23 cellular contexts compared by ENCODE assay signal in the genomic region with DNA sequence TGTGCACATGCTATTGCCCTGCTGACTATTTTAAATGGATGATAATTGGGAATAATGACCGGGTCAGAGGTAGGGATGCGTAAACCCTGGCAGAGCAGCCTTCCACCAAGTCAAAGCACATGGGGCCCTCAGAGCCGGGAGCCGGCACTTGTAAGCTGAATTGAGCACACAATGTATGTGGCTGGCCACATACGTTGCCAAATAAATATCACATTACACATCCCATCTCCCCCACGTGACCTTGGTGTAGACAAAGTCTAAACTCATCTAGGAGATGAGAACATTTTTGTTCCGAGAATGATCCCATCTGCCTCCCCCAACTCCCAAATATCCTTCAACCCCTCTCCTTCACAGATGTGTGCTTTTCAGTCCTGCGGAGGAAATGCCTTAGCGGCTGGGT.
"Had no signal": no experiment of that assay in that cellular context is flagged by ENCODE, and none has a peak within 500 bp of the region (broad histone marks: within the 10 kb centered on the region; RNA-seq: fewer than 3 reads in every experiment).

No MANE protein-coding gene starts in this region.

- H3K36me3 ChIP-seq: pancreas, suprapubic skin, thyroid gland, uterus had no signal

- H3K4me3 Mint-ChIP-seq: endodermal cell, naive B cell, nephron, type B pancreatic cell had no signal

- H3K27ac ChIP-seq: pancreas, suprapubic skin, thyroid gland, uterus had no signal

- H3K27me3 ChIP-seq: pancreas, thyroid gland, uterus had no signal

- H3K36me3 Mint-ChIP-seq: naive B cell, type B pancreatic cell had no signal

- ATAC-seq: left colon, left ventricle myocardium superior, pancreas, right cardiac atrium had no signal

- H3K27me3 Mint-ChIP-seq: naive B cell, progenitor cell of endocrine pancreas had no signal

- DNase-seq: effector CD4-positive, alpha-beta T cell; endodermal cell; erythroblast; foreskin melanocyte; head of caudate nucleus; hippocampal formation; left colon; left ventricle myocardium superior; mesenchymal stem cell; naive B cell; occipital lobe; pancreas; right cardiac atrium; small intestine; stimulated activated CD4-positive, alpha-beta T cell treated with anti-CD3 and anti-CD28 coated beads, Interleukin-12 subunit alpha, Interleukin-12 subunit beta, amount 100 ng/mL, for 4 hours; stimulated activated naive CD4-positive, alpha-beta T cell; thyroid gland; uterus had no signal

- H3K9me3 Mint-ChIP-seq: endodermal cell, naive B cell, nephron had no signal

- H3K4me3 ChIP-seq: lung, pancreas, suprapubic skin, thyroid gland, uterus had no signal

- H3K4me1 Mint-ChIP-seq: naive B cell had no signal

- H3K27ac Mint-ChIP-seq: endodermal cell, naive B cell, nephron, progenitor cell of endocrine pancreas, type B pancreatic cell had no signal

- H3K4me1 ChIP-seq: pancreas, suprapubic skin, thyroid gland, uterus had no signal
